29 cellular contexts compared by ENCODE assay signal in the genomic region with DNA sequence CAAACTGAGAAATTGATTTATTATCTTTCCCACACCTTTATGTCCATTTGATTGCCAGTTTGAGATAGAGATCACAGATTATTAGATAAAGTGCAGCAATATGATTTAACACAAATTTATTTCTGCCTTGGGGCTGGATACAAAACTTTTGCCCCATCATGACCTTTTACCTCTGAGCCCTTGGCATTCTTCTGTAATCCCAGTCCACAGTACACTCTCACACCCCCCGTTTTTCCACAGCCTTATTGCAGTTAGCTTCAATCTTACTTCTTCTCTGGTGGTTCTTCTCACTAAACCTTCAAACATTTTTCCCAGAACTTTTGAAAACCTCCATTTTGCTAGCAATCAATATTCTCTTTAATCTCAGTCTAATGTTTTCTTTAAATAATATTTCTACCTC.
"Had no signal": no experiment of that assay in that cellular context is flagged by ENCODE, and none has a peak within 500 bp of the region (broad histone marks: within the 10 kb centered on the region; RNA-seq: fewer than 3 reads in every experiment).

No MANE protein-coding gene starts in this region.

- H3K4me3 ChIP-seq: stomach, suprapubic skin, testis, thoracic aorta, thyroid gland, tibial artery, tibial nerve, transverse colon, upper lobe of left lung, upper lobe of right lung, uterus, vagina had no signal

- H3K27me3 ChIP-seq: suprapubic skin, testis, thyroid gland, tibial artery, tibial nerve, transverse colon, upper lobe of left lung, upper lobe of right lung, uterus, vagina had no signal

- H3K27ac ChIP-seq: stomach, suprapubic skin, testis, thoracic aorta, thyroid gland, tibial artery, tibial nerve, transverse colon, upper lobe of left lung, upper lobe of right lung, uterus, vagina had no signal

- H3K9me3 Mint-ChIP-seq: stimulated activated effector memory CD8-positive, alpha-beta T cell treated with anti-CD3 and anti-CD28 coated beads, Interleukin-12 subunit alpha, Interleukin-12 subunit beta, amount 100 ng/mL, for 72 hours; stimulated activated naive B cell treated with anti-CD40 and anti-IgM and Interleukin-4, amounts not matched to agents 10 μg/mL and 1 μg/mL and 100 μg/mL, for 72 hours; stimulated activated naive CD8-positive, alpha-beta T cell treated with anti-CD3 and anti-CD28 coated beads, Interleukin-15, amount 100 ng/mL, for 72 hours; stimulated activated naive CD8-positive, alpha-beta T cell treated with anti-CD3 and anti-CD28 coated beads, Interleukin-15, Interleukin-2, amounts not matched to agents 100 ng/mL and 50 ng/mL, for 24 hours; type B pancreatic cell had no signal

- H3K4me1 ChIP-seq: stomach, suprapubic skin, testis, thyroid gland, tibial nerve, transverse colon, upper lobe of left lung, upper lobe of right lung, uterus, vagina had no signal

- H3K4me1 Mint-ChIP-seq: stimulated activated effector memory CD8-positive, alpha-beta T cell treated with anti-CD3 and anti-CD28 coated beads, Interleukin-12 subunit alpha, Interleukin-12 subunit beta, amount 100 ng/mL, for 72 hours; stimulated activated memory B cell treated with anti-CD40 and anti-IgM and Interleukin-4, amounts not matched to agents 10 μg/mL and 1 μg/mL and 100 μg/mL, for 72 hours; stimulated activated naive B cell treated with anti-CD40 and anti-IgM and Interleukin-4, amounts not matched to agents 10 μg/mL and 1 μg/mL and 100 μg/mL, for 72 hours; stimulated activated naive CD8-positive, alpha-beta T cell treated with anti-CD3 and anti-CD28 coated beads, Interleukin-15, amount 100 ng/mL, for 72 hours had no signal

- H3K27me3 Mint-ChIP-seq: stimulated activated memory B cell treated with anti-CD40 and anti-IgM and Interleukin-4, amounts not matched to agents 10 μg/mL and 1 μg/mL and 100 μg/mL, for 72 hours; stimulated activated naive B cell treated with anti-CD40 and anti-IgM and Interleukin-4, amounts not matched to agents 10 μg/mL and 1 μg/mL and 100 μg/mL, for 72 hours; stimulated activated naive CD8-positive, alpha-beta T cell treated with anti-CD3 and anti-CD28 coated beads, Interleukin-15, amount 100 ng/mL, for 72 hours; stimulated activated naive CD8-positive, alpha-beta T cell treated with anti-CD3 and anti-CD28 coated beads, Interleukin-15, Interleukin-2, amounts not matched to agents 100 ng/mL and 50 ng/mL, for 24 hours had no signal

- H3K9me3 ChIP-seq: stomach, suprapubic skin, testis, thoracic aorta, thyroid gland, tibial artery, tibial nerve, transverse colon, upper lobe of left lung, upper lobe of right lung, uterus, vagina had no signal

- H3K27ac Mint-ChIP-seq: stimulated activated effector memory CD8-positive, alpha-beta T cell treated with anti-CD3 and anti-CD28 coated beads, Interleukin-12 subunit alpha, Interleukin-12 subunit beta, amount 100 ng/mL, for 72 hours; stimulated activated memory B cell treated with anti-CD40 and anti-IgM and Interleukin-4, amounts not matched to agents 10 μg/mL and 1 μg/mL and 100 μg/mL, for 72 hours; stimulated activated naive B cell treated with anti-CD40 and anti-IgM and Interleukin-4, amounts not matched to agents 10 μg/mL and 1 μg/mL and 100 μg/mL, for 72 hours; stimulated activated naive CD8-positive, alpha-beta T cell treated with anti-CD3 and anti-CD28 coated beads, Interleukin-15, Interleukin-2, amounts not matched to agents 100 ng/mL and 50 ng/mL, for 24 hours; type B pancreatic cell had no signal

- H3K4me3 Mint-ChIP-seq: stimulated activated effector memory CD8-positive, alpha-beta T cell treated with anti-CD3 and anti-CD28 coated beads, Interleukin-12 subunit alpha, Interleukin-12 subunit beta, amount 100 ng/mL, for 72 hours; stimulated activated memory B cell treated with anti-CD40 and anti-IgM and Interleukin-4, amounts not matched to agents 10 μg/mL and 1 μg/mL and 100 μg/mL, for 72 hours; stimulated activated naive B cell treated with anti-CD40 and anti-IgM and Interleukin-4, amounts not matched to agents 10 μg/mL and 1 μg/mL and 100 μg/mL, for 72 hours; stimulated activated naive CD8-positive, alpha-beta T cell treated with anti-CD3 and anti-CD28 coated beads, Interleukin-15, amount 100 ng/mL, for 72 hours; stimulated activated naive CD8-positive, alpha-beta T cell treated with anti-CD3 and anti-CD28 coated beads, Interleukin-15, Interleukin-2, amounts not matched to agents 100 ng/mL and 50 ng/mL, for 24 hours; type B pancreatic cell had no signal

- ATAC-seq: stimulated activated effector memory CD8-positive, alpha-beta T cell treated with anti-CD3 and anti-CD28 coated beads, Interleukin-12 subunit alpha, Interleukin-12 subunit beta, amount 100 ng/mL, for 72 hours; stimulated activated memory B cell treated with anti-CD40 and anti-IgM and Interleukin-4, amounts not matched to agents 10 μg/mL and 1 μg/mL and 100 μg/mL, for 72 hours; stimulated activated naive B cell treated with anti-CD40 and anti-IgM and Interleukin-4, amounts not matched to agents 10 μg/mL and 1 μg/mL and 100 μg/mL, for 72 hours; stimulated activated naive CD8-positive, alpha-beta T cell treated with anti-CD3 and anti-CD28 coated beads, Interleukin-15, amount 100 ng/mL, for 72 hours; stimulated activated naive CD8-positive, alpha-beta T cell treated with anti-CD3 and anti-CD28 coated beads, Interleukin-15, Interleukin-2, amounts not matched to agents 100 U/mL and 50 U/mL, for 24 hours; upper lobe of right lung had no signal

- FAIRE-seq: urothelium cell line had no signal

- H3K36me3 ChIP-seq: stomach, suprapubic skin, thoracic aorta, thyroid gland, tibial artery, tibial nerve, transverse colon, upper lobe of left lung, upper lobe of right lung, uterus, vagina had no signal

- H3K36me3 Mint-ChIP-seq: stimulated activated effector memory CD8-positive, alpha-beta T cell treated with anti-CD3 and anti-CD28 coated beads, Interleukin-12 subunit alpha, Interleukin-12 subunit beta, amount 100 ng/mL, for 72 hours; stimulated activated memory B cell treated with anti-CD40 and anti-IgM and Interleukin-4, amounts not matched to agents 10 μg/mL and 1 μg/mL and 100 μg/mL, for 72 hours; stimulated activated naive B cell treated with anti-CD40 and anti-IgM and Interleukin-4, amounts not matched to agents 10 μg/mL and 1 μg/mL and 100 μg/mL, for 72 hours had no signal

- DNase-seq: stimulated activated CD4-positive, alpha-beta T cell treated with anti-CD3 and anti-CD28 coated beads, Interleukin-2, amount 100 ng/mL, for 48 hours; stimulated activated CD4-positive, alpha-beta T cell treated with anti-CD3 and anti-CD28 coated beads, Interleukin-4, amount 100 ng/mL, for 1 hour; stimulated activated CD4-positive, alpha-beta T cell treated with anti-CD3 and anti-CD28 coated beads, Interleukin-4, amount 100 ng/mL, for 24 hours; stimulated activated CD4-positive, alpha-beta T cell treated with anti-CD3 and anti-CD28 coated beads, Interleukin-4, amount 100 ng/mL, for 4 hours; stimulated activated CD8-positive, alpha-beta memory T cell treated with anti-CD3 and anti-CD28 coated beads, Interleukin-4, amount 100 ng/mL, for 48 hours; stimulated activated naive B cell treated with anti-CD40 and anti-IgM and Interleukin-4, amounts not matched to agents 10 μg/mL and 1 μg/mL and 100 μg/mL, for 72 hours; stimulated activated naive CD4-positive, alpha-beta T cell; stimulated activated naive CD4-positive, alpha-beta T cell treated with Interleukin-2 at 50 U/mL for 16 hours; stimulated activated naive CD8-positive, alpha-beta T cell treated with anti-CD3 and anti-CD28 coated beads, Interleukin-15, amount 100 ng/mL, for 72 hours; stimulated activated naive CD8-positive, alpha-beta T cell treated with anti-CD3 and anti-CD28 coated beads, Interleukin-15, Interleukin-2, amounts not matched to agents 100 U/mL and 50 U/mL, for 24 hours; stomach; substantia nigra; testis; thyroid gland; tibial artery; transverse colon; trophoblast cell; upper lobe of left lung; upper lobe of right lung; uterus had no signal
